23 cellular contexts compared by ENCODE assay signal in the genomic region with DNA sequence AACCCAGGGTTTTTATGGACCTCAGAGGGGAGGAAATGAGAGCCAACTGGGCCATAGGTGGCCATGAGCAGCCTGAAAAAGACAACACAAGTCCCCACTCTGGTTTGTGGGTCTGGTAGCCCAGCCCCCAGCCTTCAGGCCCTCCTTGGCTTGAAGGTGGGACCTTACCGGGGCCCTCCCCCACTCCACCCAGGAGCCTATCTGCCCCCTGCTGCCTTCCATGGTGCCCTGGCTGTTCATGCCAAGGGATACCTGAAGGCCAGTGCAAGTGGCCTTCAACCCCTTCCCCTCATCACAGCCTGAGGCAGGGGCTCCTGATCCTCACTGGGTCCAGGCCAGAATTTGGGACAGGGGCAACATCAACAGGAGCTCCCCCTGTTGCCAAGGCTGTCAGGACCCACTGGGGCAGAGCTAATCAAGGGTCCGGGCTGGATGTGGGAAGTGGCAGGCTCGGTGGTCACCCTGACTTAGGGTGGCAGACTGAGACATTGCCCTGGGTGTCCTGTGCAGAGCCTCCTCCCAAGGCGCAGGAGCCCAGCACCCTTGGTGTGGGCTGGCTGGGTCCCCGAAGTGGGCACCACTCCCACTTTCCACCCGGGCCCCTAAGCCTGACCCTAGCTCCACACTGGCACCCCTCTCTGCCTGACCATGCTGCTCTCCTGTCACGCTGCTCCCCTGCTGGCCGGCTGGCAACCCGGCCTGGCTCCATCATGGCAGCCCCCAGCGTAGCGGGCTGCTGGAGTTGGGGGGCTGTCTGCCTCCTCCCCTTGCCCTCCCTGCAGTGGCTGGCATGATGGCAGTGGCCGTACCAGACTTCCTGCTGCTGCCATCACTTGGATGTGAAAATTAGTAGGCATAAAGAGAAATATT. TPM values are rescaled to one million over a fixed set of nuclear protein-coding genes. Genes with fewer than 3 reads are reported as not detected.
"Had no signal": no experiment of that assay in that cellular context is flagged by ENCODE, and none has a peak within 500 bp of the region (broad histone marks: within the 10 kb centered on the region; RNA-seq: fewer than 3 reads in every experiment).

No MANE protein-coding gene starts in this region.

- H3K27ac ChIP-seq: coronary artery, hepatocyte, left ventricle myocardium inferior, right lobe of liver, skin epidermis, thoracic aorta, upper lobe of left lung had no signal

- H3K4me3 Mint-ChIP-seq: activated CD4-positive, alpha-beta memory T cell treated with anti-CD3 and anti-CD28 coated beads for 36 hours; activated naive CD4-positive, alpha-beta T cell treated with anti-CD3 and anti-CD28 coated beads, Interleukin-2, amount 10 ng/mL, durations not matched to agents 7 days and 5 days; activated T-cell treated with anti-CD3 and anti-CD28 coated beads, Interleukin-2, amount 50 U/mL, for 72 hours; nephron; stimulated activated effector memory CD8-positive, alpha-beta T cell treated with anti-CD3 and anti-CD28 coated beads, Interleukin-12 subunit alpha, Interleukin-12 subunit beta, amount 100 ng/mL, for 72 hours had no signal

- H3K4me2 ChIP-seq: hepatocyte had no signal

- H3K27ac Mint-ChIP-seq: activated CD4-positive, alpha-beta memory T cell treated with anti-CD3 and anti-CD28 coated beads for 36 hours; activated naive CD4-positive, alpha-beta T cell treated with anti-CD3 and anti-CD28 coated beads, Interleukin-2, amount 10 ng/mL, durations not matched to agents 7 days and 5 days; activated T-cell treated with anti-CD3 and anti-CD28 coated beads, Interleukin-2, amount 50 U/mL, for 72 hours; nephron; stimulated activated effector memory CD8-positive, alpha-beta T cell treated with anti-CD3 and anti-CD28 coated beads, Interleukin-12 subunit alpha, Interleukin-12 subunit beta, amount 100 ng/mL, for 72 hours; T-helper 17 cell had no signal

- H3K27me3 ChIP-seq: hepatocyte, right lobe of liver, upper lobe of left lung had no signal

- H3K4me3 ChIP-seq: coronary artery, hepatocyte, left ventricle myocardium inferior, right lobe of liver, skin epidermis, thoracic aorta, upper lobe of left lung had no signal

- H3K4me1 ChIP-seq: right lobe of liver, upper lobe of left lung had no signal

- H2AFZ ChIP-seq: hepatocyte had no signal

- H3K36me3 Mint-ChIP-seq: activated CD4-positive, alpha-beta memory T cell treated with anti-CD3 and anti-CD28 coated beads for 36 hours; activated naive CD4-positive, alpha-beta T cell treated with anti-CD3 and anti-CD28 coated beads, Interleukin-2, amount 10 ng/mL, durations not matched to agents 7 days and 5 days; stimulated activated effector memory CD8-positive, alpha-beta T cell treated with anti-CD3 and anti-CD28 coated beads, Interleukin-12 subunit alpha, Interleukin-12 subunit beta, amount 100 ng/mL, for 72 hours had no signal

- H3K4me1 Mint-ChIP-seq: activated naive CD4-positive, alpha-beta T cell treated with anti-CD3 and anti-CD28 coated beads, Interleukin-2, amount 10 ng/mL, durations not matched to agents 7 days and 5 days; nephron; stimulated activated effector memory CD8-positive, alpha-beta T cell treated with anti-CD3 and anti-CD28 coated beads, Interleukin-12 subunit alpha, Interleukin-12 subunit beta, amount 100 ng/mL, for 72 hours had no signal

- H3K79me2 ChIP-seq: hepatocyte had no signal

- H3K9me3 Mint-ChIP-seq: activated CD4-positive, alpha-beta memory T cell treated with anti-CD3 and anti-CD28 coated beads for 36 hours; activated naive CD4-positive, alpha-beta T cell treated with anti-CD3 and anti-CD28 coated beads, Interleukin-2, amount 10 ng/mL, durations not matched to agents 7 days and 5 days; activated T-cell treated with anti-CD3 and anti-CD28 coated beads, Interleukin-2, amount 50 U/mL, for 72 hours; nephron; stimulated activated effector memory CD8-positive, alpha-beta T cell treated with anti-CD3 and anti-CD28 coated beads, Interleukin-12 subunit alpha, Interleukin-12 subunit beta, amount 100 ng/mL, for 72 hours had no signal

- ATAC-seq: activated T-cell treated with anti-CD3 and anti-CD28 coated beads, Interleukin-2, amount 50 U/mL, for 72 hours; stimulated activated effector memory CD8-positive, alpha-beta T cell treated with anti-CD3 and anti-CD28 coated beads, Interleukin-12 subunit alpha, Interleukin-12 subunit beta, amount 100 ng/mL, for 72 hours; T-helper 17 cell had no signal

- DNase-seq: activated CD4-positive, alpha-beta memory T cell treated with anti-CD3 and anti-CD28 coated beads for 36 hours; activated CD4-positive, alpha-beta T cell treated with anti-CD3 and anti-CD28 coated beads for 48 hours; activated effector memory CD4-positive, alpha-beta T cell treated with Interleukin-2 at 50 U/mL for 16 hours; activated naive CD4-positive, alpha-beta T cell treated with anti-CD3 and anti-CD28 coated beads, Interleukin-2, amount 10 ng/mL, durations not matched to agents 7 days and 5 days; activated T-cell treated with anti-CD3 and anti-CD28 coated beads, Interleukin-2, amount 50 U/mL, for 72 hours; cerebellar nuclear complex; foreskin melanocyte; left ventricle myocardium inferior; midbrain; nucleus accumbens; posterior cingulate gyrus; right lobe of liver; stimulated activated CD4-positive, alpha-beta T cell treated with anti-CD3 and anti-CD28 coated beads, Interleukin-2, amount 100 ng/mL, for 24 hours; SW 1271; T-helper 17 cell; upper lobe of left lung had no signal

RNA-seq across cellular contexts. Expression of a gene that starts 6.4 kb away (rescaled TPM):
- total RNA-seq: activated CD4-positive, alpha-beta memory T cell treated with anti-CD3 and anti-CD28 coated beads for 36 hours; epithelial cell of proximal tubule had no signal
